In genomic region chr9:72921888-72922654, GRCh38 we compare ENCODE assay signal across 21 cellular contexts. TPM values are rescaled to one million over a fixed set of nuclear protein-coding genes. Genes with fewer than 3 reads are reported as not detected.
A peak's percentile ranks its signal among the peaks of the same experiment; 100 is the strongest.
DNase-seq lines count a peak whose midpoint lies in the region; ATAC-seq, FAIRE-seq and TF ChIP-seq lines count a peak whose summit lies in the region.
"Had no signal": no experiment of that assay in that cellular context is flagged by ENCODE, and none has a peak within 500 bp of the region (broad histone marks: within the 10 kb centered on the region; RNA-seq: fewer than 3 reads in every experiment).

No MANE protein-coding gene starts in this region.

- H3K27ac ChIP-seq in HepG2 (ENCODE audit: extremely low read length, insufficient read depth, low read length), result no peak overlapping the region
- no peak overlapping the region for H3K27ac ChIP-seq in right lobe of liver
- no peak overlapping the region for H3K27ac ChIP-seq in coronary artery
- H3K27ac ChIP-seq: BLaER1 treated with 17β-estradiol and CSF1 and Interleukin-3, amounts not matched to agents 10 nM and 100 nM; C4-2B had no signal

- no peak for ATAC-seq in HepG2
- ATAC-seq in right lobe of liver, result no peak
- ATAC-seq: CD8-positive, alpha-beta T cell had no signal

- TF ChIP-seq POLR2A in HepG2 (IDR thresholded peaks at IDR 0.05; ENCODE audit: insufficient read depth in 1 of 2, low read depth in 2 of 2, low read length in 2 of 2) (no peak), right lobe of liver (IDR thresholded peaks at IDR 0.05) (no peak), lower leg skin (IDR thresholded peaks at IDR 0.05) (no peak)

- H3K9me3 Mint-ChIP-seq in HFFc6, result no peaks in the 10 kb centered on the region
- H3K9me3 Mint-ChIP-seq: CD4-positive, alpha-beta T cell; CD8-positive, alpha-beta T cell had no signal

- WGBS in HepG2 (ENCODE audit: low lambda C conversion rate), result 98% methylated on average over 5 of the region's 5 CpGs
- WGBS in right lobe of liver (ENCODE audit: insufficient coverage, low coverage, low lambda C conversion rate, missing lambda C conversion rate), result 90% methylated on average over 5 of the region's 5 CpGs
- 84% methylated on average over 5 of the region's 5 CpGs for WGBS in lower leg skin, 2 donors

- no peak for TF ChIP-seq CTCF in HepG2 (CRISPR knock-in tag; IDR thresholded peaks at IDR 0.05)
- no peak for TF ChIP-seq CTCF in right lobe of liver (IDR thresholded peaks at IDR 0.05)
- TF ChIP-seq CTCF in HFFc6 (IDR thresholded peaks at IDR 0.05), result no peak
- no peak for TF ChIP-seq CTCF in lower leg skin (IDR thresholded peaks at IDR 0.05)
- no peak for TF ChIP-seq CTCF in coronary artery (IDR thresholded peaks at IDR 0.05)

- in situ Hi-C loops in HepG2 (cut with HindIII; ENCODE audit: extremely low pct_ligation_motif_present, low pct_unique_long_range_greater_than_20kb), result no loop called here

- peak overlapping the region; percentile 41; the same call in 1 of the 2 replicates for H3K27ac Mint-ChIP-seq in HFFc6
- H3K27ac Mint-ChIP-seq: B cell; CD4-positive, alpha-beta T cell; CD8-positive, alpha-beta T cell had no signal

- H3K27me3 ChIP-seq in HepG2 (ENCODE audit: control insufficient read depth in 1 of 2, insufficient read depth in 2 of 2, low read length in 2 of 2), result no peaks in the 10 kb centered on the region
- H3K27me3 ChIP-seq in right lobe of liver, result no peaks in the 10 kb centered on the region
- H3K27me3 ChIP-seq: BLaER1 treated with 17β-estradiol and CSF1 and Interleukin-3, amounts not matched to agents 10 nM and 100 nM had no signal

- no peak overlapping the region; the same call in 1 of the 2 replicates for H3K4me3 Mint-ChIP-seq in HFFc6
- H3K4me3 Mint-ChIP-seq: B cell; CD4-positive, alpha-beta T cell; CD8-positive, alpha-beta T cell had no signal

- H3K4me3 ChIP-seq in HepG2 (replicated peaks in 1 of 3; ENCODE audit: insufficient read depth in 1 of 3, low read depth in 2 of 3, low read length in 3 of 3), result no peak overlapping the region
- H3K4me3 ChIP-seq in right lobe of liver, result no peak overlapping the region
- no peak overlapping the region for H3K4me3 ChIP-seq in lower leg skin (ENCODE audit: low read depth, poor library complexity, severe bottlenecking)
- no peak overlapping the region for H3K4me3 ChIP-seq in coronary artery
- H3K4me3 ChIP-seq: BLaER1 treated with 17β-estradiol and CSF1 and Interleukin-3, amounts not matched to agents 10 nM and 100 nM had no signal

- TF ChIP-seq EP300 in HepG2 (IDR thresholded peaks at IDR 0.05; ENCODE audit: low read depth in 2 of 2, low read length in 2 of 2) (no peak), HepG2 (CRISPR knock-in tag; IDR thresholded peaks at IDR 0.05; ENCODE audit: borderline replicate concordance) (no peak)

- no peaks in the 10 kb centered on the region for H3K79me2 ChIP-seq in HepG2 (ENCODE audit: insufficient read depth, low read length)

- no peak overlapping the region for H3K9ac ChIP-seq in HepG2 (ENCODE audit: insufficient read depth, low read depth, low read length)
- H3K9ac ChIP-seq: BLaER1 treated with 17β-estradiol and CSF1 and Interleukin-3, amounts not matched to agents 10 nM and 100 nM had no signal

- H3K36me3 Mint-ChIP-seq in HFFc6 (ENCODE audit: low read depth), result peaks cover 35% of the 10 kb centered on the region
- H3K36me3 Mint-ChIP-seq: CD8-positive, alpha-beta T cell had no signal

- H3K4me2 ChIP-seq in HepG2 (ENCODE audit: low read depth, low read length), result no peak overlapping the region
- H3K4me2 ChIP-seq: BLaER1 treated with 17β-estradiol and CSF1 and Interleukin-3, amounts not matched to agents 10 nM and 100 nM had no signal

- DNase-seq in HepG2 (ENCODE audit: low spot score) (no peak), right lobe of liver (no peak), HFFc6 (no peak), lower leg skin (ENCODE audit: low spot score in 2 of 2) (no peak), coronary artery (ENCODE audit: low spot score) (no peak)
- DNase-seq: 8988T; AML-193; Caco-2; Calu3; CD4-positive, alpha-beta T cell; CD8-positive, alpha-beta T cell; DMS79 treated with DMSO at 0.1 percent for 48 hours; GF-D8 had no signal

- H2AFZ ChIP-seq in HepG2 (ENCODE audit: low read length), result no peak overlapping the region

- CTCF ChIA-PET in HepG2 (lab: Yijun Ruan, JAX; ENCODE audit: low intra/inter-chr PET ratio, low total read pairs), result no interaction called here

- BruUV-seq in HepG2 (replicated peaks; lab: Mats Ljungman, UMichigan), result no TSS peak

- no peaks in the 10 kb centered on the region for H3K27me3 Mint-ChIP-seq in HFFc6 (ENCODE audit: insufficient read depth)
- H3K27me3 Mint-ChIP-seq: B cell; CD4-positive, alpha-beta T cell had no signal

- no peak for FAIRE-seq in HepG2 (lab: Jason Lieb, UNC)
- FAIRE-seq: A204.1, D721Med, G401.6, GM12891, GM19239 had no signal

- peaks cover 10 to 73% of the 10 kb centered on the region in 2 experiments for H3K36me3 ChIP-seq in HepG2 (replicated peaks in 1 of 2; ENCODE audit: control insufficient read depth in 1 of 2, insufficient read depth in 2 of 2, low read length in 2 of 2)
- peaks cover 0 to 98% (median 31%) of the 10 kb centered on the region in 4 donors for H3K36me3 ChIP-seq in right lobe of liver
- H3K36me3 ChIP-seq: BLaER1 treated with 17β-estradiol and CSF1 and Interleukin-3, amounts not matched to agents 10 nM and 100 nM had no signal

- H3K9me3 ChIP-seq in HepG2 (ENCODE audit: low read length) (no peaks in the 10 kb centered on the region), right lobe of liver (no peaks in the 10 kb centered on the region)
- H3K9me3 ChIP-seq: BLaER1 treated with 17β-estradiol and CSF1 and Interleukin-3, amounts not matched to agents 10 nM and 100 nM; Caco-2 had no signal

- H3K4me1 ChIP-seq in HepG2 (ENCODE audit: insufficient read depth, low read length) (peaks cover 20% of the 10 kb centered on the region), right lobe of liver (peaks cover 0 to 30% (median 10%) of the 10 kb centered on the region in 4 donors)
- H3K4me1 ChIP-seq: BLaER1 treated with 17β-estradiol and CSF1 and Interleukin-3, amounts not matched to agents 10 nM and 100 nM; Caco-2 had no signal

- POLR2A ChIA-PET in HepG2 (lab: Yijun Ruan, JAX), result no interaction called here

- no peaks in the 10 kb centered on the region for H4K20me1 ChIP-seq in HepG2 (ENCODE audit: insufficient read depth, low read length)
- H4K20me1 ChIP-seq: BLaER1 treated with 17β-estradiol and CSF1 and Interleukin-3, amounts not matched to agents 10 nM and 100 nM had no signal

- peaks cover 56% of the 10 kb centered on the region for H3K4me1 Mint-ChIP-seq in HFFc6 (ENCODE audit: low read depth)
- H3K4me1 Mint-ChIP-seq: B cell had no signal

- TF ChIP-seq RAD21 in HepG2 (CRISPR knock-in tag; IDR thresholded peaks at IDR 0.05), result no peak

- intact Hi-C loops in HepG2 (cut with micrococcal nuclease; ENCODE audit: unreplicated experiment) (no loop called here), right lobe of liver (cut with DNase I) (loop anchor here in 1 of 2 donors (10.0 kb wide), 1 partner anchor 47 kb away; no protein-coding TSS in a partner anchor), lower leg skin (cut with DNase I; ENCODE audit: low total_unique reads) (no loop called here)

TF ChIP-seq in HepG2, 621 proteins besides CTCF, POLR2A, EP300 and RAD21:
- no peak for TF ChIP-seq HMGXB4 (CRISPR knock-in tag; IDR thresholded peaks at IDR 0.05; ENCODE audit: borderline replicate concordance in 1 of 2, low read depth in 1 of 2)
- TF ChIP-seq RBM22 (optimal IDR thresholded peaks at IDR 0.05; ENCODE audit: low read length), result peak; percentile 83
- TF ChIP-seq GATA4 (IDR thresholded peaks at IDR 0.05; ENCODE audit: borderline replicate concordance, low read depth), result no peak
- TF ChIP-seq AGO2 (optimal IDR thresholded peaks at IDR 0.05; ENCODE audit: low read depth, low read length), result peak; percentile 13

RNA-seq across cellular contexts. Expression of gene ALDH1A1, which starts 30.8 kb away (rescaled TPM):
- total RNA-seq in HepG2 (2016; rRNA removed; fragmentation: Illumina TruSeq; extraction: Trizol), result 439 and 686 TPM in 2 replicates
- total RNA-seq in HepG2 (2016; cell fraction: cytosol; rRNA removed; fragmentation: Illumina TruSeq; extraction: Trizol; ENCODE audit: low read depth), result 23.4 and 28.1 TPM in 2 replicates
- total RNA-seq in HepG2 (2016; cell fraction: insoluble cytoplasmic fraction; rRNA removed; fragmentation: Illumina TruSeq; extraction: Trizol), result 431 and 688 TPM in 2 replicates
- 55.9 and 65.7 TPM in 2 replicates for total RNA-seq in HepG2 (2016; cell fraction: membrane; rRNA removed; fragmentation: Illumina TruSeq; extraction: Trizol)
- 230 and 235 TPM in 2 replicates for total RNA-seq in HepG2 (2016; cell fraction: nucleus; rRNA removed; fragmentation: Illumina TruSeq; extraction: Trizol)
- 50.0 and 88.2 TPM in 2 replicates for polyA plus RNA-seq in HepG2 (2011; rRNA removed)
- polyA plus RNA-seq in HepG2 (2011; cell fraction: cytosol; rRNA removed), result 43.0 and 53.0 TPM in 2 replicates
- polyA plus RNA-seq in HepG2 (2011; cell fraction: nucleus; rRNA removed), result 15.1 and 17.0 TPM in 2 replicates
- 160 and 206 TPM in 2 replicates for polyA plus RNA-seq in HepG2 (2012)
- polyA plus RNA-seq in HepG2 (2016; cell fraction: cytosol; fragmentation: Illumina TruSeq; extraction: Trizol; ENCODE audit: low read depth), result 21.3 and 24.3 TPM in 2 replicates
- polyA plus RNA-seq in HepG2 (2016; cell fraction: insoluble cytoplasmic fraction; fragmentation: Illumina TruSeq; extraction: Trizol; ENCODE audit: low read depth), result 619 and 655 TPM in 2 replicates
- 40.3 and 48.6 TPM in 2 replicates for polyA plus RNA-seq in HepG2 (2016; cell fraction: membrane; fragmentation: Illumina TruSeq; extraction: Trizol; ENCODE audit: low read depth)
- 212 and 215 TPM in 2 replicates for polyA plus RNA-seq in HepG2 (2016; cell fraction: nucleus; fragmentation: Illumina TruSeq; extraction: Trizol; ENCODE audit: insufficient read depth, low read depth)
- 40.3 TPM in 1 of 2 replicates, not detected in the other for polyA minus RNA-seq in HepG2 (2011; rRNA and poly(A)+ RNA removed; ENCODE audit: low replicate concordance)
- 50.9 and 76.9 TPM in 2 replicates for polyA minus RNA-seq in HepG2 (2011; cell fraction: cytosol; rRNA and poly(A)+ RNA removed)
- 88.4 and 90.4 TPM in 2 replicates for polyA minus RNA-seq in HepG2 (2011; cell fraction: nucleus; rRNA and poly(A)+ RNA removed)
- 1,000 to 10,000 TPM in 1 of 6 experiments, 100 to 1,000 TPM in 5; 309 to 1,702 (median 521) TPM for total RNA-seq in right lobe of liver
- total RNA-seq in HFFc6 (2021; fragmentation: NEBNext Ultra II Directional; extraction: Animal tissue kit (Norgen Biotek cat#: 25700)), result 100 to 1,000 TPM; 166 to 720 (median 656) TPM
- 10 to 100 TPM in 2 of 4 donors, 1 to 10 TPM in 2; 8.8 to 18.5 (median 13.1) TPM for total RNA-seq in lower leg skin
- total RNA-seq: B cell; CD8-positive, alpha-beta T cell had no signal
